12 cellular contexts compared by ENCODE assay signal in genomic region chr21:35428041-35428400, GRCh38.
DNase-seq lines count a peak whose midpoint lies in the region; TF ChIP-seq lines count a peak whose summit lies in the region.
"Had no signal": no experiment of that assay in that cellular context is flagged by ENCODE, and none has a peak within 500 bp of the region (broad histone marks: within the 10 kb centered on the region; RNA-seq: fewer than 3 reads in every experiment).

No MANE protein-coding gene starts in this region.

- peaks cover 0 to 6% (median 0%) of the 10 kb centered on the region in 4 donors for H3K4me1 ChIP-seq in sigmoid colon

- no peaks in the 10 kb centered on the region for H3K36me3 ChIP-seq in sigmoid colon
- H3K36me3 ChIP-seq: WERI-Rb-1 had no signal

- H3K9me3 ChIP-seq in sigmoid colon: peaks cover 0 to 7% (median 2%) of the 10 kb centered on the region in 4 donors

- H3K4me3 ChIP-seq in fibroblast of pulmonary artery (replicated peaks; ENCODE audit: low read depth, low read length): no peak overlapping the region
- H3K4me3 ChIP-seq in sigmoid colon: no peak overlapping the region

- TF ChIP-seq EP300 in sigmoid colon (IDR thresholded peaks at IDR 0.05): no peak

- no peak overlapping the region for H3K27ac Mint-ChIP-seq in type B pancreatic cell

- H3K9me3 Mint-ChIP-seq in type B pancreatic cell: peaks cover 10% of the 10 kb centered on the region

- peak overlapping the region in 3 of 4 donors; percentile 43 to 57 (median 50) for H3K27ac ChIP-seq in sigmoid colon
- H3K27ac ChIP-seq: RWPE1, WERI-Rb-1 had no signal

- no peak for TF ChIP-seq CTCF in fibroblast of pulmonary artery (IDR thresholded peaks at IDR 0.05; ENCODE audit: low read length, missing control alignments)
- no peak for TF ChIP-seq CTCF in sigmoid colon (IDR thresholded peaks at IDR 0.05)
- no peak for TF ChIP-seq CTCF in type B pancreatic cell (conservative IDR thresholded peaks at IDR 0.05)

- TF ChIP-seq POLR2A in sigmoid colon (IDR thresholded peaks at IDR 0.05): no peak

- no peaks in the 10 kb centered on the region for H3K36me3 Mint-ChIP-seq in type B pancreatic cell

- peaks cover 36% of the 10 kb centered on the region for H3K27me3 Mint-ChIP-seq in type B pancreatic cell

- DNase-seq in EH (ENCODE audit: low read depth) (peak; percentile 52), NOMO-1 treated with DMSO at 0.1 percent for 48 hours (lab: John Stamatoyannopoulos, UW; ENCODE audit: unreplicated experiment) (peak; percentile 74), fibroblast of pulmonary artery (ENCODE audit: low read depth) (peak; percentile 47), sigmoid colon (no peak), type B pancreatic cell (ENCODE audit: extremely low spot score, unreplicated experiment) (no peak), HuH-7 (ENCODE audit: low spot score) (no peak), DMS79 treated with DMSO at 0.1 percent for 48 hours (lab: John Stamatoyannopoulos, UW) (no peak)
- DNase-seq: DMS 273 treated with DMSO at 0.1 percent for 48 hours, midbrain, NCI-H226, WERI-Rb-1 had no signal

- H3K4me1 Mint-ChIP-seq in type B pancreatic cell (ENCODE audit: unreplicated experiment): peaks cover 8% of the 10 kb centered on the region

- H3K4me3 Mint-ChIP-seq in type B pancreatic cell: no peak overlapping the region

- H3K27me3 ChIP-seq in sigmoid colon: peaks cover 0 to 40% (median 4%) of the 10 kb centered on the region in 3 donors

- intact Hi-C loops in sigmoid colon (cut with DNase I): no loop called here

Comparison
In these comparisons a context has a peak if more than half of its experiments do, and no peak if none do; other contexts are left out.
1. DNase-seq: peak in EH (single experiment), NOMO-1 treated with DMSO at 0.1 percent for 48 hours (single experiment) and fibroblast of pulmonary artery (single experiment); none in sigmoid colon (single experiment), type B pancreatic cell (single experiment), HuH-7 (single experiment) and DMS79 treated with DMSO at 0.1 percent for 48 hours (single experiment).